In the genomic region with DNA sequence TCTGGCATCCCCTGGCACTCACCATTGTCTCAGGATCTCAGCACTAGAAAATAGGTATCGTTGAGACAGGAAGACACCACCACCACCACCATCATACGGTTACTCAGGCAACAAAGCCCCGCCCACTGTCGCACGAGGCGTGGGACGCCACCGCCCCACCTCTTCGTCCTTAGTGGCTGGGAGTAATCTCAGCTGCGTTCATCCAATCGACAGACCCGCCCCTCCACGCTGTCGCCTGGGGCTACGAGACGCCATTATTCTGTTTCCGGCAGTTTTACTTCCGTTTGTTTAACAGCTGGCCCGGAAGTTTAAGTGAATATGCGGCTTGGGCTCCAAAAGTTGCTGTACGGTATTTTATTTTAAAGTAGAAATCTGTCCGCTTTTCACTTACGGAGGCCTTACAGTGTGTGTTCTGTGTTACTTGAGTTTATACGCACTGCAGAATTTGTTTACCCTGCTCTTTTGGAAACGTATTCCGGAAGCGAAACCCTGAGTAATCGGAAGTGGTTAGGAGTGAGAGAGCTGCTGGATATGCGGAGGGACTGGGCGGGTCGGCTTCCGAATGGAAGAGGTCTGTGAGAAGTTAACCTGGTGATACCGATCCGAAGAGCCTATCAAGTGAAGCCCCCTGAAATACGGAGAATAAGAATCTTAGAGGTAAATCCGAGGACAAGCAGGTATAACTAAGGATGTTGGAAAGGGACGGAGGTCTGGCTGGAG, we compare ENCODE assay signal across 1 cellular context.
A peak's percentile ranks its signal among the peaks of the same experiment; 100 is the strongest.
TF ChIP-seq lines count a peak whose summit lies in the region.

A gene with protein sequence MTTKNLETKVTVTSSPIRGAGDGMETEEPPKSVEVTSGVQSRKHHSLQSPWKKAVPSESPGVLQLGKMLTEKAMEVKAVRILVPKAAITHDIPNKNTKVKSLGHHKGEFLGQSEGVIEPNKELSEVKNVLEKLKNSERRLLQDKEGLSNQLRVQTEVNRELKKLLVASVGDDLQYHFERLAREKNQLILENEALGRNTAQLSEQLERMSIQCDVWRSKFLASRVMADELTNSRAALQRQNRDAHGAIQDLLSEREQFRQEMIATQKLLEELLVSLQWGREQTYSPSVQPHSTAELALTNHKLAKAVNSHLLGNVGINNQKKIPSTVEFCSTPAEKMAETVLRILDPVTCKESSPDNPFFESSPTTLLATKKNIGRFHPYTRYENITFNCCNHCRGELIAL (plus strand): TSS at position 510 of the 720 bp plus-strand sequence. CDS start 1,328 bp downstream, outside the sequence.
A gene with protein sequence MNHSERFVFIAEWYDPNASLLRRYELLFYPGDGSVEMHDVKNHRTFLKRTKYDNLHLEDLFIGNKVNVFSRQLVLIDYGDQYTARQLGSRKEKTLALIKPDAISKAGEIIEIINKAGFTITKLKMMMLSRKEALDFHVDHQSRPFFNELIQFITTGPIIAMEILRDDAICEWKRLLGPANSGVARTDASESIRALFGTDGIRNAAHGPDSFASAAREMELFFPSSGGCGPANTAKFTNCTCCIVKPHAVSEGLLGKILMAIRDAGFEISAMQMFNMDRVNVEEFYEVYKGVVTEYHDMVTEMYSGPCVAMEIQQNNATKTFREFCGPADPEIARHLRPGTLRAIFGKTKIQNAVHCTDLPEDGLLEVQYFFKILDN (minus strand): TSS at position 112 of the 720 bp plus-strand sequence. CDS start 87 bp downstream, at position 25.

TF ChIP-seq in HepG2, 621 proteins besides CTCF, POLR2A, EP300 and RAD21 (continued from another document and continues in another):
- TF ChIP-seq, protein P1, sequence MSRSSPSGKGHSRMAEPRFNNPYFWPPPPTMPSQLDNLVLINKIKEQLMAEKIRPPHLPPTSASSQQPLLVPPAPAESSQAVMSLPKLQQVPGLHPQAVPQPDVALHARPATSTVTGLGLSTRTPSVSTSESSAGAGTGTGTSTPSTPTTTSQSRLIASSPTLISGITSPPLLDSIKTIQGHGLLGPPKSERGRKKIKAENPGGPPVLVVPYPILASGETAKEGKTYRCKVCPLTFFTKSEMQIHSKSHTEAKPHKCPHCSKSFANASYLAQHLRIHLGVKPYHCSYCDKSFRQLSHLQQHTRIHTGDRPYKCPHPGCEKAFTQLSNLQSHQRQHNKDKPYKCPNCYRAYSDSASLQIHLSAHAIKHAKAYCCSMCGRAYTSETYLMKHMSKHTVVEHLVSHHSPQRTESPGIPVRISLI (CRISPR knock-in tag; IDR thresholded peaks at IDR 0.05; ENCODE audit: borderline replicate concordance): no peak
- TF ChIP-seq ZNF205 (CRISPR knock-in tag; IDR thresholded peaks at IDR 0.05) (no peak), ARID5B (CRISPR knock-in tag; IDR thresholded peaks at IDR 0.05) (no peak), SOX13 (IDR thresholded peaks at IDR 0.05) (no peak), SOX13 (CRISPR knock-in tag; conservative IDR thresholded peaks at IDR 0.05 in 1 of 2, IDR thresholded peaks at IDR 0.05 in 1 of 2) (no peak), ZSCAN5A (CRISPR knock-in tag; IDR thresholded peaks at IDR 0.05; ENCODE audit: borderline replicate concordance) (no peak), KLF12 (CRISPR knock-in tag; IDR thresholded peaks at IDR 0.05; ENCODE audit: borderline replicate concordance) (no peak), ZC3H4 (CRISPR knock-in tag; IDR thresholded peaks at IDR 0.05; ENCODE audit: borderline replicate concordance) (no peak), ZFP41 (CRISPR knock-in tag; IDR thresholded peaks at IDR 0.05; ENCODE audit: borderline replicate concordance) (no peak), ZNF430 (CRISPR knock-in tag; IDR thresholded peaks at IDR 0.05) (0 out of 2 replicates have a peak, but pooled peaks have one; percentile 33), FOXA3 (CRISPR knock-in tag; IDR thresholded peaks at IDR 0.05) (peak; percentile 36; the same call in 1 of the 2 replicates), GABPA (IDR thresholded peaks at IDR 0.05; ENCODE audit: low read depth, low read length) (peak; percentile 72), GABPA (CRISPR knock-in tag; IDR thresholded peaks at IDR 0.05; ENCODE audit: low read depth) (peak; percentile 97), HNF4G (IDR thresholded peaks at IDR 0.05; ENCODE audit: borderline replicate concordance, low read depth, low read length) (no peak), HNF4G (CRISPR knock-in tag; IDR thresholded peaks at IDR 0.05; ENCODE audit: borderline replicate concordance, low read depth) (no peak), NFATC3 (CRISPR knock-in tag; IDR thresholded peaks at IDR 0.05) (no peak), PHF8 (CRISPR knock-in tag; IDR thresholded peaks at IDR 0.05) (peak; percentile 77), KLF9 (CRISPR knock-in tag; IDR thresholded peaks at IDR 0.05; ENCODE audit: low read depth) (no peak), DRAP1 (CRISPR knock-in tag; IDR thresholded peaks at IDR 0.05) (no peak), SIN3A (IDR thresholded peaks at IDR 0.05; ENCODE audit: borderline replicate concordance, low read depth, low read length) (peak; percentile 91; the same call in 1 of the 2 replicates), HOXD1 (CRISPR knock-in tag; IDR thresholded peaks at IDR 0.05) (no peak), MED8 (CRISPR knock-in tag; IDR thresholded peaks at IDR 0.05; ENCODE audit: insufficient replicate concordance) (no peak), FOXK2 (IDR thresholded peaks at IDR 0.05) (no peak), CCDC6 (CRISPR knock-in tag; IDR thresholded peaks at IDR 0.05) (no peak), NFKBIZ (CRISPR knock-in tag; IDR thresholded peaks at IDR 0.05) (no peak), MEF2D (CRISPR knock-in tag; IDR thresholded peaks at IDR 0.05) (no peak), ZNF12 (CRISPR knock-in tag; IDR thresholded peaks at IDR 0.05) (no peak), ZBTB43 (CRISPR knock-in tag; conservative IDR thresholded peaks at IDR 0.05) (no peak), SETDB1 (CRISPR knock-in tag; IDR thresholded peaks at IDR 0.05; ENCODE audit: borderline replicate concordance) (no peak), ZNF746 (CRISPR knock-in tag; IDR thresholded peaks at IDR 0.05) (no peak), ZFX (CRISPR knock-in tag; IDR thresholded peaks at IDR 0.05; ENCODE audit: low read depth) (no peak), MXD3 (CRISPR knock-in tag; IDR thresholded peaks at IDR 0.05) (0 out of 2 replicates have a peak, but pooled peaks have one; percentile 9), HCFC1 (IDR thresholded peaks at IDR 0.05; ENCODE audit: low read depth, low read length) (peak; percentile 47; the same call in 1 of the 2 replicates), TP53 (CRISPR knock-in tag; conservative IDR thresholded peaks at IDR 0.05) (no peak), TERF1 (CRISPR knock-in tag; IDR thresholded peaks at IDR 0.05) (no peak), PBX2 (CRISPR knock-in tag; IDR thresholded peaks at IDR 0.05) (no peak), ZNF878 (CRISPR knock-in tag; IDR thresholded peaks at IDR 0.05) (no peak), ZNF670 (CRISPR knock-in tag; IDR thresholded peaks at IDR 0.05; ENCODE audit: borderline replicate concordance) (no peak)
- TF ChIP-seq, protein P2, sequence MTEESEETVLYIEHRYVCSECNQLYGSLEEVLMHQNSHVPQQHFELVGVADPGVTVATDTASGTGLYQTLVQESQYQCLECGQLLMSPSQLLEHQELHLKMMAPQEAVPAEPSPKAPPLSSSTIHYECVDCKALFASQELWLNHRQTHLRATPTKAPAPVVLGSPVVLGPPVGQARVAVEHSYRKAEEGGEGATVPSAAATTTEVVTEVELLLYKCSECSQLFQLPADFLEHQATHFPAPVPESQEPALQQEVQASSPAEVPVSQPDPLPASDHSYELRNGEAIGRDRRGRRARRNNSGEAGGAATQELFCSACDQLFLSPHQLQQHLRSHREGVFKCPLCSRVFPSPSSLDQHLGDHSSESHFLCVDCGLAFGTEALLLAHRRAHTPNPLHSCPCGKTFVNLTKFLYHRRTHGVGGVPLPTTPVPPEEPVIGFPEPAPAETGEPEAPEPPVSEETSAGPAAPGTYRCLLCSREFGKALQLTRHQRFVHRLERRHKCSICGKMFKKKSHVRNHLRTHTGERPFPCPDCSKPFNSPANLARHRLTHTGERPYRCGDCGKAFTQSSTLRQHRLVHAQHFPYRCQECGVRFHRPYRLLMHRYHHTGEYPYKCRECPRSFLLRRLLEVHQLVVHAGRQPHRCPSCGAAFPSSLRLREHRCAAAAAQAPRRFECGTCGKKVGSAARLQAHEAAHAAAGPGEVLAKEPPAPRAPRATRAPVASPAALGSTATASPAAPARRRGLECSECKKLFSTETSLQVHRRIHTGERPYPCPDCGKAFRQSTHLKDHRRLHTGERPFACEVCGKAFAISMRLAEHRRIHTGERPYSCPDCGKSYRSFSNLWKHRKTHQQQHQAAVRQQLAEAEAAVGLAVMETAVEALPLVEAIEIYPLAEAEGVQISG (CRISPR knock-in tag; IDR thresholded peaks at IDR 0.05): peak; percentile 75
- TF ChIP-seq, protein P3, sequence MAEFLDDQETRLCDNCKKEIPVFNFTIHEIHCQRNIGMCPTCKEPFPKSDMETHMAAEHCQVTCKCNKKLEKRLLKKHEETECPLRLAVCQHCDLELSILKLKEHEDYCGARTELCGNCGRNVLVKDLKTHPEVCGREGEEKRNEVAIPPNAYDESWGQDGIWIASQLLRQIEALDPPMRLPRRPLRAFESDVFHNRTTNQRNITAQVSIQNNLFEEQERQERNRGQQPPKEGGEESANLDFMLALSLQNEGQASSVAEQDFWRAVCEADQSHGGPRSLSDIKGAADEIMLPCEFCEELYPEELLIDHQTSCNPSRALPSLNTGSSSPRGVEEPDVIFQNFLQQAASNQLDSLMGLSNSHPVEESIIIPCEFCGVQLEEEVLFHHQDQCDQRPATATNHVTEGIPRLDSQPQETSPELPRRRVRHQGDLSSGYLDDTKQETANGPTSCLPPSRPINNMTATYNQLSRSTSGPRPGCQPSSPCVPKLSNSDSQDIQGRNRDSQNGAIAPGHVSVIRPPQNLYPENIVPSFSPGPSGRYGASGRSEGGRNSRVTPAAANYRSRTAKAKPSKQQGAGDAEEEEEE (CRISPR knock-in tag; IDR thresholded peaks at IDR 0.05; ENCODE audit: borderline replicate concordance): no peak
